ENCODE assay signal across 19 cellular contexts in the genomic region with DNA sequence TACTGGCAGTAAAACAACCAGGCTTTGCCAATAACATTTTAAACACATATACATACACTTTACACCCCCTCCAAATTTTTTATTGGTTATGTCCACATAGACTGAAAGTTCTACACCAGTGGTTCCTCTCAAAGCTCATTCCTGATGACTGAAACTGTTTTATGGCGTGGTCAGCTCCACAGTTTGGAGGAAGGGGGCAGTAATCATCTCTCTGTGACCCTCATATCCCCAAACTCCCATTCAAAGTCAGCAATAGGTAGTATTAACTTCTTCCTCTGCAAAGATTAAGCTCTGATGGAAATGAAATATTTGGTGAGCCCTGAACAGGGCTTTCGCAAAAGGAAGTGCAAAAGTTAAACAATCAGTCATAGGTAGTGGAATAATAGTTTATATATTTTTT. TPM values are rescaled to one million over a fixed set of nuclear protein-coding genes. Genes with fewer than 3 reads are reported as not detected.
A peak's percentile ranks its signal among the peaks of the same experiment; 100 is the strongest.
DNase-seq lines count a peak whose midpoint lies in the region; ATAC-seq and TF ChIP-seq lines count a peak whose summit lies in the region.
"Had no signal": no experiment of that assay in that cellular context is flagged by ENCODE, and none has a peak within 500 bp of the region (broad histone marks: within the 10 kb centered on the region; RNA-seq: fewer than 3 reads in every experiment).

No MANE protein-coding gene starts in this region.

- H3K4me1 Mint-ChIP-seq in type B pancreatic cell (ENCODE audit: unreplicated experiment) = peaks cover 18% of the 10 kb centered on the region
- H3K4me1 Mint-ChIP-seq in activated naive CD4-positive, alpha-beta T cell treated with anti-CD3 and anti-CD28 coated beads for 36 hours (ENCODE audit: low read depth) = no peaks in the 10 kb centered on the region
- H3K4me1 Mint-ChIP-seq: memory B cell had no signal

- ATAC-seq in RWPE2 (ENCODE audit: low read depth) = no peak
- ATAC-seq: gastrocnemius medialis had no signal

- DNase-seq in NOMO-1 treated with DMSO at 0.1 percent for 48 hours (lab: John Stamatoyannopoulos, UW; ENCODE audit: unreplicated experiment) (peak; percentile 14), NOMO-1 treated with dmso at 0.1 percent for 144 hours (lab: John Stamatoyannopoulos, UW; ENCODE audit: unreplicated experiment) (no peak), RWPE2 (ENCODE audit: low spot score) (no peak), esophagus muscularis mucosa (ENCODE audit: extremely low spot score) (no peak), type B pancreatic cell (ENCODE audit: extremely low spot score, unreplicated experiment) (no peak), SK-N-DZ (ENCODE audit: low spot score) (no peak), NCI-H446 (lab: John Stamatoyannopoulos, UW) (no peak)
- no peak for DNase-seq in activated naive CD4-positive, alpha-beta T cell treated with anti-CD3 and anti-CD28 coated beads for 36 hours
- DNase-seq: effector CD4-positive, alpha-beta T cell; gastrocnemius medialis; GF-D8; NCI-H187; stimulated activated CD4-positive, alpha-beta T cell treated with anti-CD3 and anti-CD28 coated beads, Interleukin-4, amount 100 ng/mL, for 4 hours; upper lobe of left lung had no signal

- no peak overlapping the region for H3K27ac ChIP-seq in RWPE2 (ENCODE audit: poor library complexity, severe bottlenecking)
- peak overlapping the region; percentile 2 to 23 (median 14) for H3K27ac ChIP-seq in esophagus muscularis mucosa (replicated peaks in 1 of 4)
- H3K27ac ChIP-seq: A549, gastrocnemius medialis, KMS-11, SK-N-MC, upper lobe of left lung had no signal

- H3K9me3 ChIP-seq in RWPE2 (ENCODE audit: severe bottlenecking) (no peaks in the 10 kb centered on the region), esophagus muscularis mucosa (no peaks in the 10 kb centered on the region)
- H3K9me3 ChIP-seq: A549, gastrocnemius medialis, upper lobe of left lung had no signal

- intact Hi-C loops in esophagus muscularis mucosa (cut with DNase I) = no loop called here
- intact Hi-C loops in activated naive CD4-positive, alpha-beta T cell treated with anti-CD3 and anti-CD28 coated beads for 36 hours (cut with micrococcal nuclease) = no loop called here

- no peak overlapping the region for H3K27ac Mint-ChIP-seq in type B pancreatic cell
- H3K27ac Mint-ChIP-seq in activated naive CD4-positive, alpha-beta T cell treated with anti-CD3 and anti-CD28 coated beads for 36 hours = no peak overlapping the region
- H3K27ac Mint-ChIP-seq: activated T-helper 2 cell treated with anti-CD3 and anti-CD28 coated beads, Interferon-gamma antibody, Interleukin-2, Interleukin-4, amounts not matched to agents 10 μg/mL and 5 μg/mL and 100 μg/mL, durations not matched to agents 14 hours and 24 hours and 36 hours; memory B cell had no signal

- 46% methylated on average over 2 of the region's 2 CpGs for WGBS in esophagus muscularis mucosa

- CTCF ChIA-PET in activated naive CD4-positive, alpha-beta T cell treated with anti-CD3 and anti-CD28 coated beads for 36 hours (lab: Charles Lee) = interaction anchor here (0.7 to 1.8 kb wide), 2 partner anchors 9 to 11 kb away, joined by 3 to 7 read pairs; no protein-coding TSS in a partner anchor

- no peaks in the 10 kb centered on the region for H3K9me3 Mint-ChIP-seq in type B pancreatic cell
- no peaks in the 10 kb centered on the region for H3K9me3 Mint-ChIP-seq in activated naive CD4-positive, alpha-beta T cell treated with anti-CD3 and anti-CD28 coated beads for 36 hours
- H3K9me3 Mint-ChIP-seq: activated T-helper 2 cell treated with anti-CD3 and anti-CD28 coated beads, Interferon-gamma antibody, Interleukin-2, Interleukin-4, amounts not matched to agents 10 μg/mL and 5 μg/mL and 100 μg/mL, durations not matched to agents 14 hours and 24 hours and 36 hours; memory B cell had no signal

- no peak for TF ChIP-seq POLR2A in esophagus muscularis mucosa (IDR thresholded peaks at IDR 0.05; ENCODE audit: low read depth)

- no peaks in the 10 kb centered on the region for H3K4me1 ChIP-seq in RWPE2 (ENCODE audit: insufficient read depth, poor library complexity, severe bottlenecking)
- peaks cover 0 to 25% (median 22%) of the 10 kb centered on the region in 4 donors for H3K4me1 ChIP-seq in esophagus muscularis mucosa
- H3K4me1 ChIP-seq: A549, gastrocnemius medialis had no signal

- TF ChIP-seq EP300 in esophagus muscularis mucosa (IDR thresholded peaks at IDR 0.05) = no peak

- H3K4me3 ChIP-seq in RWPE2 (ENCODE audit: severe bottlenecking) (no peak overlapping the region), esophagus muscularis mucosa (no peak overlapping the region)
- H3K4me3 ChIP-seq: A549, gastrocnemius medialis, SK-N-MC, upper lobe of left lung had no signal

- H3K27me3 ChIP-seq in RWPE2 (ENCODE audit: insufficient read depth, poor library complexity, severe bottlenecking) = no peaks in the 10 kb centered on the region
- H3K27me3 ChIP-seq in esophagus muscularis mucosa = no peaks in the 10 kb centered on the region
- H3K27me3 ChIP-seq: gastrocnemius medialis, upper lobe of left lung had no signal

- TF ChIP-seq CTCF in RWPE2 (IDR thresholded peaks at IDR 0.05; ENCODE audit: poor library complexity, severe bottlenecking) (peak; percentile 27), esophagus muscularis mucosa (IDR thresholded peaks at IDR 0.05) (peak; percentile 22 to 32 (median 24)), type B pancreatic cell (conservative IDR thresholded peaks at IDR 0.05) (peak; percentile 26)

- H3K36me3 Mint-ChIP-seq in type B pancreatic cell = no peaks in the 10 kb centered on the region
- H3K36me3 Mint-ChIP-seq in activated naive CD4-positive, alpha-beta T cell treated with anti-CD3 and anti-CD28 coated beads for 36 hours (ENCODE audit: low read depth) = no peaks in the 10 kb centered on the region
- H3K36me3 Mint-ChIP-seq: memory B cell had no signal

- H3K36me3 ChIP-seq in RWPE2 (ENCODE audit: low read depth) = no peaks in the 10 kb centered on the region
- H3K36me3 ChIP-seq in esophagus muscularis mucosa = no peaks in the 10 kb centered on the region
- H3K36me3 ChIP-seq: gastrocnemius medialis, upper lobe of left lung had no signal

- no peak overlapping the region for H3K4me3 Mint-ChIP-seq in type B pancreatic cell
- H3K4me3 Mint-ChIP-seq in activated naive CD4-positive, alpha-beta T cell treated with anti-CD3 and anti-CD28 coated beads for 36 hours = no peak overlapping the region
- H3K4me3 Mint-ChIP-seq: memory B cell had no signal

- H3K27me3 Mint-ChIP-seq in type B pancreatic cell = peaks cover 12% of the 10 kb centered on the region
- peaks cover 2% of the 10 kb centered on the region for H3K27me3 Mint-ChIP-seq in activated naive CD4-positive, alpha-beta T cell treated with anti-CD3 and anti-CD28 coated beads for 36 hours (ENCODE audit: low read depth)
- H3K27me3 Mint-ChIP-seq: memory B cell had no signal

RNA-seq across cellular contexts. Expression of gene DAAM1, which starts 55.3 kb away (rescaled TPM):
- total RNA-seq in esophagus muscularis mucosa (100 to 1,000 TPM in 1 of 4 donors, 10 to 100 TPM in 3; 64.3 to 110 (median 72.5) TPM), type B pancreatic cell (ENCODE audit: low replicate concordance) (64.3 and 70.6 TPM in 2 replicates)
- polyA plus RNA-seq in SK-N-DZ (2014; cell fraction: cytosol; rRNA removed) = 14.0 and 18.4 TPM in 2 replicates
- 11.8 and 26.0 TPM in 2 replicates for polyA plus RNA-seq in SK-N-DZ (2014; cell fraction: nucleus; rRNA removed)
- 1 to 10 TPM; 7.6 to 8.3 TPM for total RNA-seq in activated naive CD4-positive, alpha-beta T cell treated with anti-CD3 and anti-CD28 coated beads for 36 hours
